ENCODE assay signal across 2 cellular contexts in the genomic region with DNA sequence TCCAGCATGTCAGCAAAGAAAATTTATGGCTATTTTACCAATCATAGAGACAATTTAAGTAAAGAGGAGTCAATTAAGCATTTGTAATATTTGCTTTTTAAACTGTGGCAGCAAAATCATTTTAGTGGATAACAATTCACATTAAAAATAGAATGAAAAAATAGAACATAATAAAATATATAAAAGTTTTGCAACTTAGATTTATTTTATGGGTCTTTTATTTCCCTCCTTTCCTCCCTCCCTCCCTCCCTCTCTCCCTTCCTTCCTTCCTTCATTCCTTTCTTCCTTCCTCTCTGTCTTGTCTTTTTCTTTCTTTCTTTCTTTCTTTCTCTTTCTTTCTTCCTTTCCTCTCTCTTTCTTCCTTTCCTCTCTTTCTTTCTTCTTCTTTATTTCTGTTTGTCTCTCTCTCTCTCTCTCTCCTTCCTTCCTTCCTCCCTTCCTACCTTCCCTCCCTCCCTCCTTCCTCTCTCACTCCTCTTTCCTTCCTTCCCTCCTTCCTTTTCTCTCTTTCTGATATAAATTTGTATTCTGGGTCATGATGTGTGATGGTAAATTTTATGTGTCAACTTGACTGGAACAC.
TF ChIP-seq lines count a peak whose summit lies in the region.

No MANE protein-coding gene starts in this region.

TF ChIP-seq in HEK293, 187 proteins besides CTCF, POLR2A, EP300 and RAD21:
- TF ChIP-seq ZNF366 (tag by site-specific recombination; conservative IDR thresholded peaks at IDR 0.05) = peak; percentile 91
- no peak for TF ChIP-seq ZNF37A (tag by site-specific recombination; IDR thresholded peaks at IDR 0.05)

TF ChIP-seq in IMR-90, 13 proteins besides CTCF, POLR2A, EP300 and RAD21:
- TF ChIP-seq MAFK (IDR thresholded peaks at IDR 0.05; ENCODE audit: low read depth, low read length) (no peak), CHD1 (IDR thresholded peaks at IDR 0.05; ENCODE audit: low read depth, low read length) (no peak), NFE2L2 (IDR thresholded peaks at IDR 0.05; ENCODE audit: low read depth, low read length) (no peak), MAZ (IDR thresholded peaks at IDR 0.05; ENCODE audit: borderline replicate concordance, low read depth, low read length) (no peak), RFX5 (IDR thresholded peaks at IDR 0.05; ENCODE audit: low read depth, low read length) (no peak), BHLHE40 (IDR thresholded peaks at IDR 0.05; ENCODE audit: low read depth, low read length) (no peak), RCOR1 (IDR thresholded peaks at IDR 0.05; ENCODE audit: insufficient replicate concordance, low read length) (no peak), MXI1 (IDR thresholded peaks at IDR 0.05; ENCODE audit: borderline replicate concordance, low read depth, low read length) (no peak), FOS (IDR thresholded peaks at IDR 0.05; ENCODE audit: low read depth, low read length) (no peak), CEBPB (IDR thresholded peaks at IDR 0.05; ENCODE audit: low read depth, low read length) (no peak), SMC3 (IDR thresholded peaks at IDR 0.05; ENCODE audit: low read depth, low read length) (no peak)
- TF ChIP-seq, protein P1, sequence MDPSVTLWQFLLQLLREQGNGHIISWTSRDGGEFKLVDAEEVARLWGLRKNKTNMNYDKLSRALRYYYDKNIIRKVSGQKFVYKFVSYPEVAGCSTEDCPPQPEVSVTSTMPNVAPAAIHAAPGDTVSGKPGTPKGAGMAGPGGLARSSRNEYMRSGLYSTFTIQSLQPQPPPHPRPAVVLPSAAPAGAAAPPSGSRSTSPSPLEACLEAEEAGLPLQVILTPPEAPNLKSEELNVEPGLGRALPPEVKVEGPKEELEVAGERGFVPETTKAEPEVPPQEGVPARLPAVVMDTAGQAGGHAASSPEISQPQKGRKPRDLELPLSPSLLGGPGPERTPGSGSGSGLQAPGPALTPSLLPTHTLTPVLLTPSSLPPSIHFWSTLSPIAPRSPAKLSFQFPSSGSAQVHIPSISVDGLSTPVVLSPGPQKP (IDR thresholded peaks at IDR 0.05; ENCODE audit: borderline replicate concordance, low read depth, low read length) = no peak
- TF ChIP-seq, protein P2, sequence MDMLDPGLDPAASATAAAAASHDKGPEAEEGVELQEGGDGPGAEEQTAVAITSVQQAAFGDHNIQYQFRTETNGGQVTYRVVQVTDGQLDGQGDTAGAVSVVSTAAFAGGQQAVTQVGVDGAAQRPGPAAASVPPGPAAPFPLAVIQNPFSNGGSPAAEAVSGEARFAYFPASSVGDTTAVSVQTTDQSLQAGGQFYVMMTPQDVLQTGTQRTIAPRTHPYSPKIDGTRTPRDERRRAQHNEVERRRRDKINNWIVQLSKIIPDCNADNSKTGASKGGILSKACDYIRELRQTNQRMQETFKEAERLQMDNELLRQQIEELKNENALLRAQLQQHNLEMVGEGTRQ (IDR thresholded peaks at IDR 0.05; ENCODE audit: low read depth, low read length) = no peak
